9 cellular contexts compared by ENCODE assay signal in genomic region chr12:54431911-54432814, GRCh38. TPM values are rescaled to one million over a fixed set of nuclear protein-coding genes. Genes with fewer than 3 reads are reported as not detected.
DNase-seq lines count a peak whose midpoint lies in the region; ATAC-seq, FAIRE-seq and TF ChIP-seq lines count a peak whose summit lies in the region.
"Had no signal": no experiment of that assay in that cellular context is flagged by ENCODE, and none has a peak within 500 bp of the region (broad histone marks: within the 10 kb centered on the region; RNA-seq: fewer than 3 reads in every experiment).

No MANE protein-coding gene starts in this region.

- H2AFZ ChIP-seq in astrocyte (ENCODE audit: low read depth, low read length), result peak overlapping the region; percentile 1

- no peaks in the 10 kb centered on the region for H3K79me2 ChIP-seq in astrocyte (ENCODE audit: insufficient read depth, low read length)

- H3K36me3 Mint-ChIP-seq in T-helper 2 cell treated with Interferon-gamma antibody and Interleukin-4, amounts not matched to agents 5 μg/mL and 100 μg/mL, for 36 hours (ENCODE audit: low read depth), result no peaks in the 10 kb centered on the region
- H3K36me3 Mint-ChIP-seq in astrocyte (ENCODE audit: low read depth, unreplicated experiment), result peaks cover 3% of the 10 kb centered on the region

- intact Hi-C loops in thyroid gland (cut with DNase I), result no loop called here

- peaks cover under 1% of the 10 kb centered on the region for H3K27me3 ChIP-seq in astrocyte (ENCODE audit: insufficient read depth, low read length)
- no peaks in the 10 kb centered on the region for H3K27me3 ChIP-seq in kidney epithelial cell (ENCODE audit: control insufficient read depth, insufficient read depth, low read length)
- H3K27me3 ChIP-seq in thyroid gland, result no peaks in the 10 kb centered on the region

- no peaks in the 10 kb centered on the region for H3K9me3 Mint-ChIP-seq in T-helper 2 cell treated with Interferon-gamma antibody and Interleukin-4, amounts not matched to agents 5 μg/mL and 100 μg/mL, for 36 hours
- peaks cover 6% of the 10 kb centered on the region for H3K9me3 Mint-ChIP-seq in astrocyte (ENCODE audit: unreplicated experiment)

- peak; percentile 53 for DNase-seq in T-helper 2 cell treated with Interferon-gamma antibody and Interleukin-4, amounts not matched to agents 5 μg/mL and 100 μg/mL, for 36 hours (ENCODE audit: low spot score)
- DNase-seq in T-helper 2 cell, result no peak
- peak; percentile 83 for DNase-seq in astrocyte (ENCODE audit: low read depth)
- DNase-seq in kidney epithelial cell (ENCODE audit: low read depth), result peak; percentile 21
- peak; percentile 42 to 43 for DNase-seq in thyroid gland
- DNase-seq: central memory CD4-positive, alpha-beta T cell had no signal

- TF ChIP-seq CTCF in astrocyte (IDR thresholded peaks at IDR 0.05; ENCODE audit: insufficient read depth, low read depth, low read length) (no peak), kidney epithelial cell (IDR thresholded peaks at IDR 0.05; ENCODE audit: insufficient read depth, low read length, poor library complexity, severe bottlenecking) (no peak), thyroid gland (IDR thresholded peaks at IDR 0.05) (no peak)

- no peak for TF ChIP-seq POLR2A in thyroid gland (IDR thresholded peaks at IDR 0.05)

- peak overlapping the region; percentile 61 for H3K4me3 Mint-ChIP-seq in T-helper 2 cell treated with Interferon-gamma antibody and Interleukin-4, amounts not matched to agents 5 μg/mL and 100 μg/mL, for 36 hours
- no peak overlapping the region for H3K4me3 Mint-ChIP-seq in astrocyte (ENCODE audit: unreplicated experiment)

- 52 to 69% methylated on average over 9 of the region's 9 CpGs for WGBS in thyroid gland, 2 donors

- no peak overlapping the region for H3K4me3 ChIP-seq in astrocyte (ENCODE audit: insufficient read depth, low read depth, low read length)
- H3K4me3 ChIP-seq in kidney epithelial cell (ENCODE audit: low read depth, low read length), result no peak overlapping the region
- no peak overlapping the region for H3K4me3 ChIP-seq in thyroid gland (replicated peaks in 1 of 3)

- H3K27ac Mint-ChIP-seq in T-helper 2 cell treated with Interferon-gamma antibody and Interleukin-4, amounts not matched to agents 5 μg/mL and 100 μg/mL, for 36 hours, result no peak overlapping the region
- H3K27ac Mint-ChIP-seq in astrocyte (ENCODE audit: unreplicated experiment), result peak overlapping the region; percentile 59

- H3K4me1 Mint-ChIP-seq in T-helper 2 cell treated with Interferon-gamma antibody and Interleukin-4, amounts not matched to agents 5 μg/mL and 100 μg/mL, for 36 hours (ENCODE audit: low read depth), result peaks cover 32% of the 10 kb centered on the region
- H3K4me1 Mint-ChIP-seq in astrocyte (ENCODE audit: low read depth, unreplicated experiment), result peaks cover 23% of the 10 kb centered on the region

- H3K4me1 ChIP-seq in astrocyte (ENCODE audit: insufficient read depth, low read length) (peaks cover 31% of the 10 kb centered on the region), thyroid gland (peaks cover 41 to 60% of the 10 kb centered on the region in 2 donors)

- ATAC-seq in GM18907 (IDR thresholded peaks at IDR 0.05; ENCODE audit: unreplicated experiment), result no peak
- ATAC-seq in HG02840 (IDR thresholded peaks at IDR 0.05; ENCODE audit: low FRiP score, unreplicated experiment), result no peak
- ATAC-seq in HG03378 (IDR thresholded peaks at IDR 0.05; ENCODE audit: unreplicated experiment), result no peak

- H3K9me3 ChIP-seq in astrocyte (ENCODE audit: insufficient read depth, low read depth, low read length) (no peaks in the 10 kb centered on the region), thyroid gland (no peaks in the 10 kb centered on the region)

- H3K36me3 ChIP-seq in astrocyte (ENCODE audit: insufficient read depth, low read length) (no peaks in the 10 kb centered on the region), kidney epithelial cell (ENCODE audit: control insufficient read depth, insufficient read depth, low read length) (no peaks in the 10 kb centered on the region), thyroid gland (no peaks in the 10 kb centered on the region)

- H4K20me1 ChIP-seq in astrocyte (ENCODE audit: insufficient read depth, low read length), result no peaks in the 10 kb centered on the region

- no peak for FAIRE-seq in astrocyte (lab: Jason Lieb, UNC)

- peak overlapping the region; percentile 47 for H3K4me2 ChIP-seq in astrocyte (ENCODE audit: low read length)

- peaks cover 7% of the 10 kb centered on the region for H3K27me3 Mint-ChIP-seq in T-helper 2 cell treated with Interferon-gamma antibody and Interleukin-4, amounts not matched to agents 5 μg/mL and 100 μg/mL, for 36 hours (ENCODE audit: low read depth)
- peaks cover 8% of the 10 kb centered on the region for H3K27me3 Mint-ChIP-seq in astrocyte (ENCODE audit: low read depth, unreplicated experiment)

- H3K27ac ChIP-seq in astrocyte (ENCODE audit: low read depth, low read length) (no peak overlapping the region), thyroid gland (peak overlapping the region; percentile 55 to 62 (median 62))

- no peak overlapping the region for H3K9ac ChIP-seq in astrocyte (ENCODE audit: low read length)

RNA-seq across cellular contexts. Expression of gene ITGA5, which starts 13.1 kb away (rescaled TPM):
- total RNA-seq in astrocyte, result 317 and 382 TPM in 2 replicates
- 109 and 120 TPM in 2 replicates for total RNA-seq in kidney epithelial cell
- total RNA-seq in thyroid gland, result 10 to 100 TPM; 40.3 to 64.5 (median 51.6) TPM

RNA-seq across cellular contexts. Expression of gene GTSF1, which starts 41.2 kb away (rescaled TPM):
- total RNA-seq in astrocyte (not detected in 2 replicates), kidney epithelial cell (0.34 and 1.8 TPM in 2 replicates), thyroid gland (1 to 10 TPM in 1 of 4 donors, not detected in 3; 1.3 TPM)

RNA-seq across cellular contexts. Expression of gene ZNF385A, which starts 47.6 kb away (rescaled TPM):
- total RNA-seq in astrocyte (23.0 and 24.4 TPM in 2 replicates), kidney epithelial cell (5.6 and 11.6 TPM in 2 replicates), thyroid gland (10 to 100 TPM; 24.2 to 38.9 (median 29.3) TPM)

Comparison
In these comparisons a context has a peak if more than half of its experiments do, and no peak if none do; other contexts are left out.
1. DNase-seq: peak in T-helper 2 cell treated with Interferon-gamma antibody and Interleukin-4, amounts not matched to agents 5 μg/mL and 100 μg/mL, for 36 hours (single experiment), astrocyte (single experiment), kidney epithelial cell (single experiment) and thyroid gland (2 of 2); none in T-helper 2 cell (0 of 5).